Comparison of ENCODE assay signal across 9 cellular contexts in genomic region chr9:129079829-129080228, GRCh38. TPM values are rescaled to one million over a fixed set of nuclear protein-coding genes. Genes with fewer than 3 reads are reported as not detected.
DNase-seq lines count a peak whose midpoint lies in the region; ATAC-seq and TF ChIP-seq lines count a peak whose summit lies in the region.
"Had no signal": no experiment of that assay in that cellular context is flagged by ENCODE, and none has a peak within 500 bp of the region (broad histone marks: within the 10 kb centered on the region; RNA-seq: fewer than 3 reads in every experiment).

No MANE protein-coding gene starts in this region.

- no peaks in the 10 kb centered on the region for H3K36me3 ChIP-seq in DOHH2 (ENCODE audit: control insufficient read depth, low read length)
- H3K36me3 ChIP-seq in OCI-LY7 (ENCODE audit: insufficient read depth, low read length) = peaks cover under 1% of the 10 kb centered on the region; the same call in 1 of the 2 replicates
- peaks cover 0 to 7% (median 1%) of the 10 kb centered on the region in 9 donors for H3K36me3 ChIP-seq in heart left ventricle
- H3K36me3 ChIP-seq in adrenal gland (replicated peaks in 1 of 2) = peaks cover 0 to 2% of the 10 kb centered on the region in 2 donors

- H3K4me3 Mint-ChIP-seq in endothelial cell (ENCODE audit: unreplicated experiment) (peak overlapping the region; percentile 92), osteocyte (ENCODE audit: unreplicated experiment) (peak overlapping the region; percentile 83)

- BruUV-seq in OCI-LY7 (replicated peaks; lab: Mats Ljungman, UMichigan) = no TSS peak

- H3K27ac Mint-ChIP-seq in endothelial cell (ENCODE audit: unreplicated experiment) (no peak overlapping the region), osteocyte (ENCODE audit: unreplicated experiment) (no peak overlapping the region)

- H3K4me1 ChIP-seq in DOHH2 (ENCODE audit: control insufficient read depth, low read length) (peaks cover 19% of the 10 kb centered on the region), OCI-LY7 (ENCODE audit: insufficient read depth, low read length, poor library complexity, severe bottlenecking) (peaks cover 16% of the 10 kb centered on the region), heart left ventricle (peaks cover 6 to 26% (median 17%) of the 10 kb centered on the region in 12 donors), adrenal gland (replicated peaks in 1 of 2) (peaks cover 14 to 18% of the 10 kb centered on the region in 2 donors)

- intact Hi-C loops in OCI-LY7 (cut with micrococcal nuclease; ENCODE audit: unreplicated experiment) (loop anchor here (2.0 kb wide), 1 partner anchor 31 kb away; the partner anchor contains the start of genes CRAT and PTPA), heart left ventricle (cut with DNase I) (loop anchor here in 1 of 10 donors (10.0 kb wide), 1 partner anchor 55 kb away; the partner anchor contains the start of gene SH3GLB2), adrenal gland (cut with DNase I) (no loop called here)

- H3K4me1 Mint-ChIP-seq in endothelial cell (ENCODE audit: unreplicated experiment) (peaks cover 8% of the 10 kb centered on the region), osteocyte (ENCODE audit: unreplicated experiment) (peaks cover 15% of the 10 kb centered on the region)

- TF ChIP-seq POLR2A in heart left ventricle (IDR thresholded peaks at IDR 0.05) (no peak), adrenal gland (IDR thresholded peaks at IDR 0.05) (no peak)

- no peaks in the 10 kb centered on the region for H3K9me2 ChIP-seq in DOHH2 (replicated peaks; ENCODE audit: control insufficient read depth, low read length)
- no peaks in the 10 kb centered on the region for H3K9me2 ChIP-seq in OCI-LY7 (ENCODE audit: insufficient read depth, low read length)

- H4K20me1 ChIP-seq in DOHH2 (ENCODE audit: control insufficient read depth, insufficient read depth, low read depth, low read length) = peaks cover 8% of the 10 kb centered on the region; the same call in 1 of the 2 replicates
- no peaks in the 10 kb centered on the region for H4K20me1 ChIP-seq in OCI-LY7 (ENCODE audit: insufficient read depth, low read length)

- peaks cover 5% of the 10 kb centered on the region for H3K36me3 Mint-ChIP-seq in endothelial cell (ENCODE audit: low read depth, unreplicated experiment)
- H3K36me3 Mint-ChIP-seq in osteocyte (ENCODE audit: unreplicated experiment) = no peaks in the 10 kb centered on the region

- H3F3A ChIP-seq in DOHH2 (ENCODE audit: control insufficient read depth, insufficient read depth) = no peaks in the 10 kb centered on the region

- H3K9me3 Mint-ChIP-seq in endothelial cell (ENCODE audit: unreplicated experiment) = no peaks in the 10 kb centered on the region
- H3K9me3 Mint-ChIP-seq in osteocyte (ENCODE audit: unreplicated experiment) = no peaks in the 10 kb centered on the region

- ATAC-seq in heart left ventricle = no peak

- POLR2A ChIA-PET in OCI-LY7 (lab: Charles Lee) = interaction anchor here (1.0 kb wide), 1 partner anchor 44 kb away, joined by 3 read pairs; no protein-coding TSS in a partner anchor

- 86 to 91% (median 87%) methylated on average over 13 of the region's 13 CpGs for WGBS in heart left ventricle, 4 donors
- WGBS in adrenal gland, 4 donors = 78 to 87% (median 85%) methylated on average over 13 of the region's 13 CpGs

- H3K9me3 ChIP-seq in DOHH2 (ENCODE audit: control insufficient read depth, insufficient read depth, low read length) = no peaks in the 10 kb centered on the region
- H3K9me3 ChIP-seq in OCI-LY7 (ENCODE audit: low read length) = no peaks in the 10 kb centered on the region
- no peaks in the 10 kb centered on the region for H3K9me3 ChIP-seq in heart left ventricle
- H3K9me3 ChIP-seq in adrenal gland (replicated peaks in 1 of 3) = no peaks in the 10 kb centered on the region

- CTCF ChIA-PET in OCI-LY7 (lab: Charles Lee; ENCODE audit: unreplicated experiment) = interaction anchor here (1.1 kb wide), 1 partner anchor 52 kb away, joined by 3 read pairs; no protein-coding TSS in a partner anchor

- H3K4me3 ChIP-seq in DOHH2 (ENCODE audit: low read length) (peak overlapping the region; percentile 89), OCI-LY7 (ENCODE audit: low read depth, low read length, poor library complexity, severe bottlenecking) (peak overlapping the region; percentile 77), heart left ventricle (peak overlapping the region in 6 of 12 donors; percentile 64 to 98 (median 76)), adrenal gland (no peak overlapping the region)

- H3K4me2 ChIP-seq in DOHH2 (ENCODE audit: low read length) (peak overlapping the region; percentile 99), OCI-LY7 (ENCODE audit: low read length) (peak overlapping the region; percentile 87)

- H2AFZ ChIP-seq in OCI-LY7 (ENCODE audit: low read length) = peak overlapping the region; percentile 83; the same call in 1 of the 2 replicates

- TF ChIP-seq CTCF in DOHH2 (IDR thresholded peaks at IDR 0.05; ENCODE audit: low read depth, low read length, poor library complexity, severe bottlenecking) (no peak), OCI-LY7 (conservative IDR thresholded peaks at IDR 0.05; ENCODE audit: low read length) (no peak), endothelial cell (IDR thresholded peaks at IDR 0.05; ENCODE audit: unreplicated experiment) (no peak), osteocyte (IDR thresholded peaks at IDR 0.05) (no peak), heart left ventricle (IDR thresholded peaks at IDR 0.05) (no peak), adrenal gland (IDR thresholded peaks at IDR 0.05) (no peak)

- H3K27me3 Mint-ChIP-seq in endothelial cell (ENCODE audit: unreplicated experiment) (peaks cover 7% of the 10 kb centered on the region), osteocyte (ENCODE audit: unreplicated experiment) (no peaks in the 10 kb centered on the region)

- DNase-seq in OCI-LY7 (ENCODE audit: low spot score) = no peak
- DNase-seq in endothelial cell (ENCODE audit: low spot score) = no peak
- no peak for DNase-seq in osteocyte (ENCODE audit: extremely low spot score, unreplicated experiment)
- DNase-seq in SHP77 (lab: John Stamatoyannopoulos, UW) = no peak
- DNase-seq in heart left ventricle = no peak
- DNase-seq in adrenal gland = no peak
- DNase-seq in GM03348 (ENCODE audit: low spot score) = no peak
- DNase-seq: islet precursor cell had no signal

- H3K27me3 ChIP-seq in DOHH2 (ENCODE audit: control insufficient read depth, low read length) (no peaks in the 10 kb centered on the region), heart left ventricle (no peaks in the 10 kb centered on the region), adrenal gland (no peaks in the 10 kb centered on the region)

- peaks cover 33% of the 10 kb centered on the region for H3K79me2 ChIP-seq in DOHH2 (ENCODE audit: control insufficient read depth, low read length)
- peaks cover 9% of the 10 kb centered on the region; the same call in 1 of the 2 replicates for H3K79me2 ChIP-seq in OCI-LY7 (ENCODE audit: insufficient read depth, low read depth, low read length)

- no peak overlapping the region for H3K27ac ChIP-seq in DOHH2 (ENCODE audit: low read depth, low read length)
- H3K27ac ChIP-seq in OCI-LY7 (ENCODE audit: low read depth, low read length, poor library complexity, severe bottlenecking) = no peak overlapping the region
- H3K27ac ChIP-seq in heart left ventricle = peak overlapping the region in 1 of 12 donors; percentile 10
- no peak overlapping the region for H3K27ac ChIP-seq in adrenal gland

RNA-seq across cellular contexts. Expression of gene DOLPP1, which starts 1.1 kb away (rescaled TPM):
- 15.1 and 16.9 TPM in 2 replicates for total RNA-seq in OCI-LY7 (2014; rRNA removed; shearing (Covaris generic))
- total RNA-seq in OCI-LY7 (2022) = 13.5 and 16.9 TPM in 2 replicates
- 21.4 TPM for total RNA-seq in endothelial cell (ENCODE audit: unreplicated experiment)
- total RNA-seq in osteocyte = 13.3 and 19.3 TPM in 2 replicates
- total RNA-seq in heart left ventricle = 10 to 100 TPM in 1 of 9 donors, 1 to 10 TPM in 8; 3.2 to 10.3 (median 5.8) TPM
- 10 to 100 TPM in 1 of 2 donors, 1 to 10 TPM in 1; 3.0 to 11.5 TPM for polyA plus RNA-seq in heart left ventricle
- 10 to 100 TPM in 7 of 8 donors, 1 to 10 TPM in 1; 9.5 to 31.8 (median 19.2) TPM for total RNA-seq in adrenal gland
- 10 to 100 TPM in 1 of 3 donors, 1 to 10 TPM in 2; 4.4 to 29.9 (median 7.3) TPM for polyA plus RNA-seq in adrenal gland

RNA-seq across cellular contexts. Expression of gene CRAT, which starts 30.8 kb away (rescaled TPM):
- 0.26 and 1.8 TPM in 2 replicates for total RNA-seq in OCI-LY7 (2014; rRNA removed; shearing (Covaris generic))
- total RNA-seq in OCI-LY7 (2022) (5.3 and 6.5 TPM in 2 replicates), endothelial cell (ENCODE audit: unreplicated experiment) (42.9 TPM), osteocyte (55.1 and 55.5 TPM in 2 replicates), heart left ventricle (100 to 1,000 TPM in 2 of 9 donors, 10 to 100 TPM in 7; 50.8 to 126 (median 68.2) TPM), adrenal gland (100 to 1,000 TPM in 4 of 8 donors, 10 to 100 TPM in 4; 73.8 to 144 (median 103) TPM)
- polyA plus RNA-seq in heart left ventricle (10 to 100 TPM; 37.0 to 64.7 TPM), adrenal gland (10 to 100 TPM; 31.1 to 52.0 (median 31.8) TPM)

RNA-seq across cellular contexts. Expression of gene PTPA, which starts 31.4 kb away (rescaled TPM):
- total RNA-seq in OCI-LY7 (2014; rRNA removed; shearing (Covaris generic)) = 106 and 109 TPM in 2 replicates
- total RNA-seq in OCI-LY7 (2022) (95.8 and 111 TPM in 2 replicates), endothelial cell (ENCODE audit: unreplicated experiment) (120 TPM), osteocyte (140 and 150 TPM in 2 replicates), heart left ventricle (100 to 1,000 TPM in 8 of 9 donors, 10 to 100 TPM in 1; 96.0 to 212 (median 172) TPM), adrenal gland (100 to 1,000 TPM in 7 of 8 donors, 10 to 100 TPM in 1; 71.3 to 248 (median 142) TPM)
- polyA plus RNA-seq in heart left ventricle (100 to 1,000 TPM; 129 to 211 TPM), adrenal gland (100 to 1,000 TPM in 2 of 3 donors, 10 to 100 TPM in 1; 96.4 to 159 (median 103) TPM)

RNA-seq across cellular contexts. Expression of gene MIGA2, which starts 43.4 kb away (rescaled TPM):
- total RNA-seq in OCI-LY7 (2014; rRNA removed; shearing (Covaris generic)) = 27.7 and 29.2 TPM in 2 replicates
- total RNA-seq in OCI-LY7 (2022) = 36.9 and 37.7 TPM in 2 replicates
- total RNA-seq in endothelial cell (ENCODE audit: unreplicated experiment) = 32.9 TPM
- 27.5 and 29.9 TPM in 2 replicates for total RNA-seq in osteocyte
- 10 to 100 TPM; 29.2 to 49.5 (median 31.6) TPM for total RNA-seq in heart left ventricle
- 10 to 100 TPM; 27.7 to 61.3 TPM for polyA plus RNA-seq in heart left ventricle
- 10 to 100 TPM; 39.8 to 74.6 (median 46.8) TPM for total RNA-seq in adrenal gland
- polyA plus RNA-seq in adrenal gland = 10 to 100 TPM in 2 of 3 donors, 1 to 10 TPM in 1; 8.9 to 58.8 (median 43.9) TPM

RNA-seq across cellular contexts. Expression of gene SH3GLB2, which starts 51.7 kb away (rescaled TPM):
- total RNA-seq in OCI-LY7 (2014; rRNA removed; shearing (Covaris generic)) = 58.4 and 73.6 TPM in 2 replicates
- total RNA-seq in OCI-LY7 (2022) = 92.6 and 95.8 TPM in 2 replicates
- 94.3 TPM for total RNA-seq in endothelial cell (ENCODE audit: unreplicated experiment)
- 105 and 113 TPM in 2 replicates for total RNA-seq in osteocyte
- 10 to 100 TPM; 27.3 to 42.7 (median 36.5) TPM for total RNA-seq in heart left ventricle
- 10 to 100 TPM; 29.5 to 33.6 TPM for polyA plus RNA-seq in heart left ventricle
- 100 to 1,000 TPM in 4 of 8 donors, 10 to 100 TPM in 4; 50.3 to 153 (median 112) TPM for total RNA-seq in adrenal gland
- 100 to 1,000 TPM in 2 of 3 donors, 10 to 100 TPM in 1; 26.1 to 301 (median 214) TPM for polyA plus RNA-seq in adrenal gland

Comparison
In these comparisons a context has a peak if more than half of its experiments do, and no peak if none do; other contexts are left out.
1. H3K4me3 ChIP-seq: peak in DOHH2 (single experiment) and OCI-LY7 (single experiment); none in adrenal gland (0 of 4).